17 cellular contexts compared by ENCODE assay signal in the genomic region with DNA sequence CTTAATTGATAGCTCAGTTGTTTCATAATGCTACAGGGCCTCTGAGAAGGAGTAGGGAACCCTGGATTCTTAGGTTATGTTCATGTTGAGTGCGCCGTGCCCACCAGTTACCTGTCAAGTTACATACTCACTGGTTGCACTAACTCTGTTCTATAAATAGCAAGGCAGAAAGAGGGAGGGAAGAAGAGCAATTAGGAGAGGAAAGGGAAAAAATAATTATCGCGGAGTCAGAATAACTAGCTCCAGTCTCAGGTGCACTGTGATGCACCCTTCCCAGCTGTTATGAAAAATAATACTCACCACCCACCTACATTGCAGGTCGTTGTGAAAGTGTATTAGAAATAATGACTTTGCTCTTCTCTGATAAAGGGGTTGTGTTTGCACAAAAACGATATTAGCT.
"Had no signal": no experiment of that assay in that cellular context is flagged by ENCODE, and none has a peak within 500 bp of the region (broad histone marks: within the 10 kb centered on the region; RNA-seq: fewer than 3 reads in every experiment).

No MANE protein-coding gene starts in this region.

- H3K9me3 ChIP-seq: SK-N-SH had no signal

- H3K9ac ChIP-seq: SK-N-SH had no signal

- H3K9me2 ChIP-seq: SK-N-SH had no signal

- DNase-seq: KBM-7, MV-4-11, NCI-H1048, NCI-H1694, NCI-H187 treated with DMSO at 0.1 percent for 48 hours, NCI-H2029 treated with DMSO at 0.1 percent for 48 hours, NCI-H2107, NCI-H226, NCI-H446, NCI-H510A, NCI-H524 treated with DMSO at 0.1 percent for 48 hours, NCI-H774, Right ventricle myocardium superior, RPMI8226, SK-N-SH, SW 1271, T-cell had no signal

- H3K4me2 ChIP-seq: SK-N-SH had no signal
